In genomic region chr15:75178938-75179772, GRCh38 we compare ENCODE assay signal across 1 cellular context.
A peak's percentile ranks its signal among the peaks of the same experiment; 100 is the strongest.
TF ChIP-seq lines count a peak whose summit lies in the region.

No MANE protein-coding gene starts in this region.

TF ChIP-seq in K562, 482 proteins besides CTCF, POLR2A, EP300 and RAD21:
- TF ChIP-seq ZNF165 (CRISPR knock-in tag; IDR thresholded peaks at IDR 0.05; ENCODE audit: borderline replicate concordance) (no peak), CHCHD3 (CRISPR knock-in tag; IDR thresholded peaks at IDR 0.05) (no peak), ZNF354B (CRISPR knock-in tag; IDR thresholded peaks at IDR 0.05) (no peak), TAL1 (IDR thresholded peaks at IDR 0.05) (no peak), ZNF184 (CRISPR knock-in tag; IDR thresholded peaks at IDR 0.05) (no peak), TSC22D4 (tag; IDR thresholded peaks at IDR 0.05) (no peak), ZNF384 (IDR thresholded peaks at IDR 0.05; ENCODE audit: low read depth, low read length) (no peak), ZFP1 (CRISPR knock-in tag; IDR thresholded peaks at IDR 0.05) (no peak), NFRKB (IDR thresholded peaks at IDR 0.05; ENCODE audit: low read depth) (0 out of 2 replicates have a peak, but pooled peaks have one; percentile 2), BCL6 (CRISPR knock-in tag; IDR thresholded peaks at IDR 0.05) (no peak), ETV5 (CRISPR knock-in tag; IDR thresholded peaks at IDR 0.05; ENCODE audit: low read depth) (no peak), ZSCAN29 (IDR thresholded peaks at IDR 0.05) (no peak), ZNF41 (CRISPR knock-in tag; conservative IDR thresholded peaks at IDR 0.05) (no peak), HMGN3 (IDR thresholded peaks at IDR 0.05; ENCODE audit: borderline replicate concordance, extremely low read depth, insufficient read length, low read depth, low read length) (peak; percentile 26), NR2C2 (CRISPR knock-in tag; IDR thresholded peaks at IDR 0.05) (no peak), NR2C2 (tag; IDR thresholded peaks at IDR 0.05) (no peak), VEZF1 (CRISPR knock-in tag; IDR thresholded peaks at IDR 0.05) (no peak), MYNN (IDR thresholded peaks at IDR 0.05) (no peak), MYNN (CRISPR knock-in tag; IDR thresholded peaks at IDR 0.05) (no peak), HDAC1 (IDR thresholded peaks at IDR 0.05) (no peak), MEIS2 (IDR thresholded peaks at IDR 0.05; ENCODE audit: partially characterized antibody) (peak; percentile 25), NFIC (IDR thresholded peaks at IDR 0.05) (no peak), U2AF2 (optimal IDR thresholded peaks at IDR 0.05; ENCODE audit: low read depth, low read length) (no peak), ZNF589 (CRISPR knock-in tag; IDR thresholded peaks at IDR 0.05; ENCODE audit: low read depth) (0 out of 2 replicates have a peak, but pooled peaks have one; percentile 28), SMARCB1 (IDR thresholded peaks at IDR 0.05; ENCODE audit: insufficient read length, low read depth) (no peak), KAT7 (CRISPR knock-in tag; IDR thresholded peaks at IDR 0.05; ENCODE audit: borderline replicate concordance) (no peak)
- TF ChIP-seq, protein P1, sequence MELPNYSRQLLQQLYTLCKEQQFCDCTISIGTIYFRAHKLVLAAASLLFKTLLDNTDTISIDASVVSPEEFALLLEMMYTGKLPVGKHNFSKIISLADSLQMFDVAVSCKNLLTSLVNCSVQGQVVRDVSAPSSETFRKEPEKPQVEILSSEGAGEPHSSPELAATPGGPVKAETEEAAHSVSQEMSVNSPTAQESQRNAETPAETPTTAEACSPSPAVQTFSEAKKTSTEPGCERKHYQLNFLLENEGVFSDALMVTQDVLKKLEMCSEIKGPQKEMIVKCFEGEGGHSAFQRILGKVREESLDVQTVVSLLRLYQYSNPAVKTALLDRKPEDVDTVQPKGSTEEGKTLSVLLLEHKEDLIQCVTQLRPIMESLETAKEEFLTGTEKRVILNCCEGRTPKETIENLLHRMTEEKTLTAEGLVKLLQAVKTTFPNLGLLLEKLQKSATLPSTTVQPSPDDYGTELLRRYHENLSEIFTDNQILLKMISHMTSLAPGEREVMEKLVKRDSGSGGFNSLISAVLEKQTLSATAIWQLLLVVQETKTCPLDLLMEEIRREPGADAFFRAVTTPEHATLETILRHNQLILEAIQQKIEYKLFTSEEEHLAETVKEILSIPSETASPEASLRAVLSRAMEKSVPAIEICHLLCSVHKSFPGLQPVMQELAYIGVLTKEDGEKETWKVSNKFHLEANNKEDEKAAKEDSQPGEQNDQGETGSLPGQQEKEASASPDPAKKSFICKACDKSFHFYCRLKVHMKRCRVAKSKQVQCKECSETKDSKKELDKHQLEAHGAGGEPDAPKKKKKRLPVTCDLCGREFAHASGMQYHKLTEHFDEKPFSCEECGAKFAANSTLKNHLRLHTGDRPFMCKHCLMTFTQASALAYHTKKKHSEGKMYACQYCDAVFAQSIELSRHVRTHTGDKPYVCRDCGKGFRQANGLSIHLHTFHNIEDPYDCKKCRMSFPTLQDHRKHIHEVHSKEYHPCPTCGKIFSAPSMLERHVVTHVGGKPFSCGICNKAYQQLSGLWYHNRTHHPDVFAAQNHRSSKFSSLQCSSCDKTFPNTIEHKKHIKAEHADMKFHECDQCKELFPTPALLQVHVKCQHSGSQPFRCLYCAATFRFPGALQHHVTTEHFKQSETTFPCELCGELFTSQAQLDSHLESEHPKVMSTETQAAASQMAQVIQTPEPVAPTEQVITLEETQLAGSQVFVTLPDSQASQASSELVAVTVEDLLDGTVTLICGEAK (IDR thresholded peaks at IDR 0.05): peak; percentile 34; the same call in 1 of the 2 replicates
- TF ChIP-seq, protein P1 (CRISPR knock-in tag; IDR thresholded peaks at IDR 0.05): no peak
- TF ChIP-seq, protein P2, sequence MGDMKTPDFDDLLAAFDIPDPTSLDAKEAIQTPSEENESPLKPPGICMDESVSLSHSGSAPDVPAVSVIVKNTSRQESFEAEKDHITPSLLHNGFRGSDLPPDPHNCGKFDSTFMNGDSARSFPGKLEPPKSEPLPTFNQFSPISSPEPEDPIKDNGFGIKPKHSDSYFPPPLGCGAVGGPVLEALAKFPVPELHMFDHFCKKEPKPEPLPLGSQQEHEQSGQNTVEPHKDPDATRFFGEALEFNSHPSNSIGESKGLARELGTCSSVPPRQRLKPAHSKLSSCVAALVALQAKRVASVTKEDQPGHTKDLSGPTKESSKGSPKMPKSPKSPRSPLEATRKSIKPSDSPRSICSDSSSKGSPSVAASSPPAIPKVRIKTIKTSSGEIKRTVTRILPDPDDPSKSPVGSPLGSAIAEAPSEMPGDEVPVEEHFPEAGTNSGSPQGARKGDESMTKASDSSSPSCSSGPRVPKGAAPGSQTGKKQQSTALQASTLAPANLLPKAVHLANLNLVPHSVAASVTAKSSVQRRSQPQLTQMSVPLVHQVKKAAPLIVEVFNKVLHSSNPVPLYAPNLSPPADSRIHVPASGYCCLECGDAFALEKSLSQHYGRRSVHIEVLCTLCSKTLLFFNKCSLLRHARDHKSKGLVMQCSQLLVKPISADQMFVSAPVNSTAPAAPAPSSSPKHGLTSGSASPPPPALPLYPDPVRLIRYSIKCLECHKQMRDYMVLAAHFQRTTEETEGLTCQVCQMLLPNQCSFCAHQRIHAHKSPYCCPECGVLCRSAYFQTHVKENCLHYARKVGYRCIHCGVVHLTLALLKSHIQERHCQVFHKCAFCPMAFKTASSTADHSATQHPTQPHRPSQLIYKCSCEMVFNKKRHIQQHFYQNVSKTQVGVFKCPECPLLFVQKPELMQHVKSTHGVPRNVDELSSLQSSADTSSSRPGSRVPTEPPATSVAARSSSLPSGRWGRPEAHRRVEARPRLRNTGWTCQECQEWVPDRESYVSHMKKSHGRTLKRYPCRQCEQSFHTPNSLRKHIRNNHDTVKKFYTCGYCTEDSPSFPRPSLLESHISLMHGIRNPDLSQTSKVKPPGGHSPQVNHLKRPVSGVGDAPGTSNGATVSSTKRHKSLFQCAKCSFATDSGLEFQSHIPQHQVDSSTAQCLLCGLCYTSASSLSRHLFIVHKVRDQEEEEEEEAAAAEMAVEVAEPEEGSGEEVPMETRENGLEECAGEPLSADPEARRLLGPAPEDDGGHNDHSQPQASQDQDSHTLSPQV (IDR thresholded peaks at IDR 0.05): peak; percentile 5; the same call in 1 of the 2 replicates
- TF ChIP-seq, protein P3, sequence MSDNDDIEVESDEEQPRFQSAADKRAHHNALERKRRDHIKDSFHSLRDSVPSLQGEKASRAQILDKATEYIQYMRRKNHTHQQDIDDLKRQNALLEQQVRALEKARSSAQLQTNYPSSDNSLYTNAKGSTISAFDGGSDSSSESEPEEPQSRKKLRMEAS (CRISPR knock-in tag; IDR thresholded peaks at IDR 0.05): peak; percentile 20; the same call in 1 of the 2 replicates
TF ChIP-seq in K562: peak in this region for 7.
